In genomic region chr16:28824548-28824973, GRCh38 we compare ENCODE assay signal across 8 cellular contexts. TPM values are rescaled to one million over a fixed set of nuclear protein-coding genes. Genes with fewer than 3 reads are reported as not detected.
DNase-seq lines count a peak whose midpoint lies in the region; ATAC-seq and TF ChIP-seq lines count a peak whose summit lies in the region.

No MANE protein-coding gene starts in this region.

- H3K4me1 Mint-ChIP-seq in CD4-positive, alpha-beta memory T cell: peaks cover 27 to 58% (median 40%) of the 10 kb centered on the region in 4 donors

- no peaks in the 10 kb centered on the region for H3K9me3 ChIP-seq in CD4-positive, alpha-beta memory T cell (ENCODE audit: control insufficient read depth in 1 of 2, low read length in 2 of 2)
- H3K9me3 ChIP-seq in Panc1 (ENCODE audit: control insufficient read depth, insufficient read depth, low read depth, low read length) (no peaks in the 10 kb centered on the region), osteoblast (ENCODE audit: low read depth, low read length) (no peaks in the 10 kb centered on the region)

- H4K20me1 ChIP-seq in osteoblast (ENCODE audit: insufficient read depth, low read length): peaks cover 35% of the 10 kb centered on the region

- no TSS peak for BruUV-seq in Panc1 (replicated peaks; lab: Mats Ljungman, UMichigan)

- TF ChIP-seq CTCF in Panc1 (IDR thresholded peaks at IDR 0.05) (no peak), osteoblast (IDR thresholded peaks at IDR 0.05; ENCODE audit: extremely low read depth, low read depth, low read length) (no peak), GM10266 (IDR thresholded peaks at IDR 0.05; ENCODE audit: control insufficient read depth, insufficient read depth, low read depth, missing control alignments) (no peak), GM20000 (IDR thresholded peaks at IDR 0.05; ENCODE audit: extremely low read depth, missing control alignments) (no peak)

- no peaks in the 10 kb centered on the region for H3K27me3 ChIP-seq in CD4-positive, alpha-beta memory T cell (ENCODE audit: insufficient read depth, low read length)
- H3K27me3 ChIP-seq in Panc1 (ENCODE audit: control insufficient read depth, insufficient read depth, low read length) (no peaks in the 10 kb centered on the region), osteoblast (ENCODE audit: insufficient read depth, low read length) (no peaks in the 10 kb centered on the region)

- intact Hi-C loops in CD4-positive, alpha-beta memory T cell (cut with micrococcal nuclease): loop anchor here (1.0 to 2.0 kb wide), 4 partner anchors 14 to 150 kb away; partner anchors contain the start of genes SPNS1 and TUFM
- intact Hi-C loops in Panc1 (cut with micrococcal nuclease; ENCODE audit: unreplicated experiment): no loop called here

- no peak for ATAC-seq in Panc1
- no peak for ATAC-seq in HG03469 (IDR thresholded peaks at IDR 0.05; ENCODE audit: unreplicated experiment)
- ATAC-seq in HG03280 (IDR thresholded peaks at IDR 0.05; ENCODE audit: unreplicated experiment): no peak

- H3K27me3 Mint-ChIP-seq in CD4-positive, alpha-beta memory T cell: peaks cover 0 to 5% of the 10 kb centered on the region in 2 donors

- in situ Hi-C loops in Panc1 (cut with HindIII; ENCODE audit: low pct_unique_long_range_greater_than_20kb, low sequenced_read_pairs): no loop called here

- POLR2A ChIA-PET in CD4-positive, alpha-beta memory T cell (lab: Charles Lee; ENCODE audit: partially characterized antibody): interaction anchor here (1.4 to 4.6 kb wide), 4 partner anchors 22 to 112 kb away, joined by 4 to 84 read pairs (median 31); partner anchors contain the start of genes RABEP2, SH2B1 and TUFM
- POLR2A ChIA-PET in Panc1 (lab: Charles Lee): no interaction called here

- H3K4me3 ChIP-seq in CD4-positive, alpha-beta memory T cell (ENCODE audit: low read length in 2 of 2): peak overlapping the region; percentile 85 to 97
- H3K4me3 ChIP-seq in Panc1 (ENCODE audit: low read depth in 2 of 2, low read length in 2 of 2): peak overlapping the region; percentile 73 to 77
- peak overlapping the region; percentile 100 for H3K4me3 ChIP-seq in osteoblast (ENCODE audit: insufficient read depth, low read length)

- peaks cover 32% of the 10 kb centered on the region for H3K4me1 ChIP-seq in CD4-positive, alpha-beta memory T cell (ENCODE audit: insufficient read depth, low read length)
- H3K4me1 ChIP-seq in Panc1 (ENCODE audit: control insufficient read depth, insufficient read depth, low read length): peaks cover 26% of the 10 kb centered on the region
- H3K4me1 ChIP-seq in osteoblast (ENCODE audit: insufficient read depth, low read length): peaks cover 26% of the 10 kb centered on the region

- peak overlapping the region; percentile 95 for H2AFZ ChIP-seq in osteoblast (ENCODE audit: low read length)

- CTCF ChIA-PET in CD4-positive, alpha-beta memory T cell (lab: Charles Lee; ENCODE audit: partially characterized antibody): interaction anchor here (1.4 kb wide), 1 partner anchor 121 kb away, joined by 3 read pairs; no protein-coding TSS in a partner anchor
- CTCF ChIA-PET in Panc1 (lab: Charles Lee): no interaction called here

- peaks cover 36 to 62% of the 10 kb centered on the region in 2 donors for H3K36me3 Mint-ChIP-seq in CD4-positive, alpha-beta memory T cell

- peak overlapping the region; percentile 93 to 99 (median 96) for H3K4me3 Mint-ChIP-seq in CD4-positive, alpha-beta memory T cell

- H3K4me2 ChIP-seq in osteoblast (ENCODE audit: insufficient read depth, low read length): peak overlapping the region; percentile 96

- H3K79me2 ChIP-seq in osteoblast (ENCODE audit: insufficient read depth, low read length): peaks cover 87% of the 10 kb centered on the region

- H3K27ac Mint-ChIP-seq in CD4-positive, alpha-beta memory T cell: peak overlapping the region; percentile 96 to 100 (median 98)

- H3K27ac ChIP-seq in CD4-positive, alpha-beta memory T cell (ENCODE audit: low read depth, low read length): peak overlapping the region; percentile 98
- H3K27ac ChIP-seq in Panc1 (ENCODE audit: low read length) (peak overlapping the region; percentile 93), epithelial cell of prostate (peak overlapping the region; percentile 98), osteoblast (ENCODE audit: low read depth, low read length) (peak overlapping the region; percentile 93)

- peaks cover 41% of the 10 kb centered on the region for H3K36me3 ChIP-seq in CD4-positive, alpha-beta memory T cell (ENCODE audit: insufficient read depth, low read length)
- H3K36me3 ChIP-seq in Panc1 (ENCODE audit: control insufficient read depth, insufficient read depth, low read length) (peaks cover 44% of the 10 kb centered on the region), osteoblast (ENCODE audit: insufficient read depth, low read length) (peaks cover 55% of the 10 kb centered on the region)

- no peak for DNase-seq in CD4-positive, alpha-beta memory T cell
- DNase-seq in Panc1 (ENCODE audit: low read depth, low spot score) (no peak), epithelial cell of prostate (ENCODE audit: low read depth, low spot score) (no peak), osteoblast (ENCODE audit: insufficient read length, low spot score, missing footprints) (no peak), GM10266 (ENCODE audit: extremely low spot score) (no peak), GM20000 (ENCODE audit: low spot score) (no peak)

- H3K9me3 Mint-ChIP-seq in CD4-positive, alpha-beta memory T cell: peaks cover 0 to 5% (median 0%) of the 10 kb centered on the region in 8 donors

RNA-seq across cellular contexts. Expression of gene ATXN2L, which starts 1.8 kb away (rescaled TPM):
- 100 to 1,000 TPM; 262 to 266 TPM for total RNA-seq in CD4-positive, alpha-beta memory T cell
- polyA plus RNA-seq in CD4-positive, alpha-beta memory T cell: 10 to 100 TPM in 1 of 2 donors, 1 to 10 TPM in 1; 7.1 to 38.5 TPM
- 270 TPM for total RNA-seq in Panc1 (2021; ENCODE audit: unreplicated experiment)
- polyA plus RNA-seq in Panc1 (2012; ENCODE audit: insufficient read length): 314 TPM
- total RNA-seq in osteoblast: 54.5 and 62.6 TPM in 2 replicates

RNA-seq across cellular contexts. Expression of gene TUFM, which starts 21.6 kb away (rescaled TPM):
- total RNA-seq in CD4-positive, alpha-beta memory T cell: 100 to 1,000 TPM in 1 of 2 experiments, 10 to 100 TPM in 1; 98.0 to 108 TPM
- polyA plus RNA-seq in CD4-positive, alpha-beta memory T cell: 100 to 1,000 TPM; 138 to 198 TPM
- 231 TPM for total RNA-seq in Panc1 (2021; ENCODE audit: unreplicated experiment)
- polyA plus RNA-seq in Panc1 (2012; ENCODE audit: insufficient read length): 389 TPM
- 89.9 and 101 TPM in 2 replicates for total RNA-seq in osteoblast

RNA-seq across cellular contexts. Expression of gene SH2B1, which starts 39.1 kb away (rescaled TPM):
- 100 to 1,000 TPM; 127 TPM for total RNA-seq in CD4-positive, alpha-beta memory T cell
- 1 to 10 TPM; 3.1 to 4.0 TPM for polyA plus RNA-seq in CD4-positive, alpha-beta memory T cell
- total RNA-seq in Panc1 (2021; ENCODE audit: unreplicated experiment): 66.2 TPM
- 84.0 TPM for polyA plus RNA-seq in Panc1 (2012; ENCODE audit: insufficient read length)
- total RNA-seq in osteoblast: 14.8 and 17.1 TPM in 2 replicates

RNA-seq across cellular contexts. Expression of gene ATP2A1, which starts 53.7 kb away (rescaled TPM):
- total RNA-seq in CD4-positive, alpha-beta memory T cell: under 1 TPM; 0.67 to 0.94 TPM
- polyA plus RNA-seq in CD4-positive, alpha-beta memory T cell: not detected
- total RNA-seq in Panc1 (2021; ENCODE audit: unreplicated experiment) (2.9 TPM), osteoblast (0.29 and 0.36 TPM in 2 replicates)
- 2.7 TPM for polyA plus RNA-seq in Panc1 (2012; ENCODE audit: insufficient read length)
